ENCODE assay signal across 32 cellular contexts in genomic region chr11:36878747-36879146, GRCh38.
"Had no signal": no experiment of that assay in that cellular context is flagged by ENCODE, and none has a peak within 500 bp of the region (broad histone marks: within the 10 kb centered on the region; RNA-seq: fewer than 3 reads in every experiment).

No MANE protein-coding gene starts in this region.

- H3K4me3 ChIP-seq: adrenal gland, body of pancreas, breast epithelium had no signal

- ATAC-seq: activated CD8-positive, alpha-beta T cell treated with anti-CD3 and anti-CD28 coated beads for 36 hours; activated T-cell treated with anti-CD3 and anti-CD28 coated beads, Interleukin-2, amount 50 U/mL, for 4 hours; body of pancreas had no signal

- H3K9me3 Mint-ChIP-seq: activated B cell treated with CpG ODN at 0.5 μM for 24 hours; activated CD4-positive, alpha-beta memory T cell treated with anti-CD3 and anti-CD28 coated beads for 36 hours; activated CD4-positive, alpha-beta T cell treated with anti-CD3 and anti-CD28 coated beads, Interleukin-2, amount 10 ng/mL, durations not matched to agents 24 days and 14 days; activated naive CD4-positive, alpha-beta T cell treated with anti-CD3 and anti-CD28 coated beads, Interleukin-2, amount 10 ng/mL, durations not matched to agents 7 days and 5 days; T-helper 1 cell treated with Interleukin-12 subunit alpha and Interleukin-12 subunit beta and Interleukin-4 antibody, amounts not matched to agents 30 μg/mL and 1 μg/mL, for 36 hours had no signal

- H3K4me3 Mint-ChIP-seq: activated B cell treated with CpG ODN at 0.5 μM for 24 hours; activated CD4-positive, alpha-beta memory T cell treated with anti-CD3 and anti-CD28 coated beads for 36 hours; activated CD4-positive, alpha-beta T cell treated with anti-CD3 and anti-CD28 coated beads, Interleukin-2, amount 10 ng/mL, durations not matched to agents 24 days and 14 days; activated CD8-positive, alpha-beta T cell treated with anti-CD3 and anti-CD28 coated beads for 36 hours; activated naive CD4-positive, alpha-beta T cell treated with anti-CD3 and anti-CD28 coated beads, Interleukin-2, amount 10 ng/mL, durations not matched to agents 7 days and 5 days; activated naive CD4-positive, alpha-beta T cell treated with anti-CD3 and anti-CD28 coated beads, Interleukin-2, amount 50 U/mL, for 24 hours; activated naive CD8-positive, alpha-beta T cell; activated T-cell treated with anti-CD3 and anti-CD28 coated beads, Interleukin-2, amount 50 U/mL, for 4 hours; T-helper 1 cell treated with Interleukin-12 subunit alpha and Interleukin-12 subunit beta and Interleukin-4 antibody, amounts not matched to agents 30 μg/mL and 1 μg/mL, for 36 hours; T-helper 2 cell treated with Interferon-gamma antibody and Interleukin-4, amounts not matched to agents 5 μg/mL and 100 μg/mL, for 36 hours had no signal

- H3K9me3 ChIP-seq: adrenal gland, body of pancreas, breast epithelium had no signal

- H3K27ac ChIP-seq: adrenal gland, body of pancreas, brain microvascular endothelial cell, breast epithelium, VCaP had no signal

- DNase-seq: activated B cell treated with CpG ODN at 0.5 μM for 24 hours; activated CD4-positive, alpha-beta memory T cell treated with anti-CD3 and anti-CD28 coated beads for 36 hours; activated CD4-positive, alpha-beta T cell treated with anti-CD3 and anti-CD28 coated beads for 4 hours; activated CD4-positive, alpha-beta T cell treated with anti-CD3 and anti-CD28 coated beads, Interleukin-2, amount 10 ng/mL, durations not matched to agents 24 days and 14 days; activated CD4-positive, alpha-beta T cell treated with anti-CD3 and anti-CD28 coated beads, Interleukin-2, amount 50 U/mL, for 1 hour; activated CD4-positive, alpha-beta T cell treated with anti-CD3 and anti-CD28 coated beads, Interleukin-2, amount 50 U/mL, for 4 hours; activated CD4-positive, CD25-positive, alpha-beta regulatory T cell treated with anti-CD3 and anti-CD28 coated beads, Interleukin-2, amount 50 U/mL, for 72 hours; activated CD8-positive, alpha-beta memory T cell treated with anti-CD3 and anti-CD28 coated beads, Interleukin-2, amount 50 U/mL, for 4 hours; activated CD8-positive, alpha-beta T cell treated with anti-CD3 and anti-CD28 coated beads for 36 hours; activated effector memory CD4-positive, alpha-beta T cell treated with Interleukin-2 at 50 U/mL for 16 hours; activated gamma-delta T cell; activated naive CD4-positive, alpha-beta T cell treated with anti-CD3 and anti-CD28 coated beads, Interleukin-2, amount 10 ng/mL, durations not matched to agents 7 days and 5 days; activated naive CD4-positive, alpha-beta T cell treated with Interleukin-2 at 50 U/mL for 16 hours; activated T-cell treated with anti-CD3 and anti-CD28 coated beads for 4 hours; activated T-cell treated with anti-CD3 and anti-CD28 coated beads, Interleukin-2, amount 50 U/mL, for 1 hour; activated T-cell treated with anti-CD3 and anti-CD28 coated beads, Interleukin-2, amount 50 U/mL, for 4 hours; adrenal gland; amniotic stem cell; aorta; body of pancreas; brain microvascular endothelial cell; central memory CD4-positive, alpha-beta T cell; T-helper 1 cell; T-helper 2 cell; T-helper 9 cell had no signal

- H3K4me1 ChIP-seq: adrenal gland, body of pancreas, breast epithelium had no signal

- H3K27ac Mint-ChIP-seq: activated B cell treated with CpG ODN at 0.5 μM for 24 hours; activated CD4-positive, alpha-beta memory T cell treated with anti-CD3 and anti-CD28 coated beads for 36 hours; activated CD4-positive, alpha-beta T cell treated with anti-CD3 and anti-CD28 coated beads, Interleukin-2, amount 10 ng/mL, durations not matched to agents 24 days and 14 days; activated CD8-positive, alpha-beta T cell treated with anti-CD3 and anti-CD28 coated beads for 36 hours; activated naive CD4-positive, alpha-beta T cell treated with anti-CD3 and anti-CD28 coated beads, Interleukin-2, amount 10 ng/mL, durations not matched to agents 7 days and 5 days; activated naive CD4-positive, alpha-beta T cell treated with anti-CD3 and anti-CD28 coated beads, Interleukin-2, amount 50 U/mL, for 24 hours; activated naive CD8-positive, alpha-beta T cell; activated T-helper 2 cell treated with anti-CD3 and anti-CD28 coated beads, Interferon-gamma antibody, Interleukin-2, Interleukin-4, amounts not matched to agents 10 μg/mL and 5 μg/mL and 100 μg/mL, durations not matched to agents 14 hours and 24 hours and 36 hours; T-helper 1 cell treated with Interleukin-12 subunit alpha and Interleukin-12 subunit beta and Interleukin-4 antibody, amounts not matched to agents 30 μg/mL and 1 μg/mL, for 36 hours; T-helper 2 cell treated with Interferon-gamma antibody and Interleukin-4, amounts not matched to agents 5 μg/mL and 100 μg/mL, for 36 hours had no signal

- H3K36me3 Mint-ChIP-seq: activated CD4-positive, alpha-beta memory T cell treated with anti-CD3 and anti-CD28 coated beads for 36 hours; activated naive CD4-positive, alpha-beta T cell treated with anti-CD3 and anti-CD28 coated beads, Interleukin-2, amount 10 ng/mL, durations not matched to agents 7 days and 5 days; activated naive CD4-positive, alpha-beta T cell treated with anti-CD3 and anti-CD28 coated beads, Interleukin-2, amount 50 U/mL, for 24 hours; activated naive CD8-positive, alpha-beta T cell had no signal

- H3K36me3 ChIP-seq: adrenal gland, brain microvascular endothelial cell, breast epithelium had no signal

- H3K27me3 ChIP-seq: adrenal gland, body of pancreas, brain microvascular endothelial cell, breast epithelium had no signal

- H3K4me1 Mint-ChIP-seq: activated B cell treated with CpG ODN at 0.5 μM for 24 hours; activated CD4-positive, alpha-beta T cell treated with anti-CD3 and anti-CD28 coated beads, Interleukin-2, amount 10 ng/mL, durations not matched to agents 24 days and 14 days; activated naive CD4-positive, alpha-beta T cell treated with anti-CD3 and anti-CD28 coated beads, Interleukin-2, amount 10 ng/mL, durations not matched to agents 7 days and 5 days; activated naive CD4-positive, alpha-beta T cell treated with anti-CD3 and anti-CD28 coated beads, Interleukin-2, amount 50 U/mL, for 24 hours had no signal

- H3K27me3 Mint-ChIP-seq: activated B cell treated with CpG ODN at 0.5 μM for 24 hours; activated CD4-positive, alpha-beta memory T cell treated with anti-CD3 and anti-CD28 coated beads for 36 hours; activated CD4-positive, alpha-beta T cell treated with anti-CD3 and anti-CD28 coated beads, Interleukin-2, amount 10 ng/mL, durations not matched to agents 24 days and 14 days; activated CD8-positive, alpha-beta T cell treated with anti-CD3 and anti-CD28 coated beads for 36 hours; activated naive CD4-positive, alpha-beta T cell treated with anti-CD3 and anti-CD28 coated beads, Interleukin-2, amount 10 ng/mL, durations not matched to agents 7 days and 5 days; activated naive CD4-positive, alpha-beta T cell treated with anti-CD3 and anti-CD28 coated beads, Interleukin-2, amount 50 U/mL, for 24 hours; activated naive CD8-positive, alpha-beta T cell had no signal
